ENCODE assay signal across 8 cellular contexts in the genomic region with DNA sequence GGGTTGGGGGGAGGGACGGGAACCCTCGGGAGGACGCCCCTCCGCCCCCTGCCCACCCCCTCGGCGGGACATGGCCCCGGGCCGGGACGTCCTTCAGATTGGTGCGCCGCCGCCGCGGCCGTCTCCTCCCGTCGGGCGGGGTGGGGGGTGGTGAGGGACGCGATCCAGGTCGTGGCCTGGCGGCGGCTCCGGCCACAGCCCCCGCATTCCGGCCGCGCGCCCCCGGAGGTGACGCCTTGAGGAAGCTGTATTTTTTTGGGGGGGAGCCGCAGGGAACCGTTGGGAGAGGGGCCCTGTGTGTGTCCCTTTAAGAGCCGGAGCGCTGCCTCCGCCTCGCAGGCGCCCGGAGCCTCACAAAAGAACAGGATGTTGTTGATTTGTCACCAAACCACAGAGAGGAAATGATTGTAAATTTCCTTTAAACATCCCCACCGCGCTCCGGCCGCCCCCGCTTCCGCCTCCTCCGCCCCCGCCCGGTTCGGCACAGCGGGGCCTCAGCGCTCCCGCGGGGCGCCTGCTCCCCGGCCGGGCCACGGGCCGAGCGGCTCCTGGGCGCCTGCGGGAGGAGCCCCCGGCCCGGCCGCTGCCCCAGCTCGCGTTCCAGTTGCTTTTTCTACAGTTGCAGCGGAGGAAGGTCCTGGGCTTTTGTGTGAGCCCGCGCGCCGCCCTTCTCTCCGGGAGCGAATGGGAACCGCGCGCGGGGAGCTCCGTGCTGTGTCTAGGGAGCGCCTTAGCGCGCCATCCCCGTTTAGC.
A peak's percentile ranks its signal among the peaks of the same experiment; 100 is the strongest.
DNase-seq lines count a peak whose midpoint lies in the region; ATAC-seq and TF ChIP-seq lines count a peak whose summit lies in the region.

No MANE protein-coding gene starts in this region.

- H3K4me3 ChIP-seq in choroid plexus epithelial cell (ENCODE audit: low read depth, low read length), result peak overlapping the region; percentile 65

- DNase-seq in ACHN (peak; percentile 82), NCI-H2227 treated with DMSO at 0.1 percent for 48 hours (lab: John Stamatoyannopoulos, UW) (peak; percentile 40), choroid plexus epithelial cell (ENCODE audit: low read depth) (peak; percentile 94), kidney tubule cell (ENCODE audit: low spot score) (peak; percentile 92)
- peak; percentile 84 to 85 for DNase-seq in activated CD4-positive, alpha-beta T cell treated with anti-CD3 and anti-CD28 coated beads for 24 hours (ENCODE audit: low read depth in 2 of 2)
- peak; percentile 83 to 87 for DNase-seq in stimulated activated CD4-positive, alpha-beta T cell treated with anti-CD3 and anti-CD28 coated beads, Interleukin-15, amount 100 ng/mL, for 48 hours (ENCODE audit: low read depth in 2 of 2)

- peak; percentile 76 for TF ChIP-seq POLR2A in GM18526 (IDR thresholded peaks at IDR 0.05; ENCODE audit: extremely low read depth, insufficient read length)

- ATAC-seq in HG03060 (IDR thresholded peaks at IDR 0.05; ENCODE audit: low read depth, unreplicated experiment), result peak; percentile 87

- TF ChIP-seq CTCF in choroid plexus epithelial cell (conservative IDR thresholded peaks at IDR 0.05; ENCODE audit: low read depth, low read length), result no peak

- in situ Hi-C loops in ACHN (cut with HindIII; ENCODE audit: low pct_ligation_motif_present, low pct_unique_long_range_greater_than_20kb, low sequenced_read_pairs), result no loop called here

Comparison
In these comparisons a context has a peak if more than half of its experiments do, and no peak if none do; other contexts are left out.
1. Peak in every context shown above with its lines: DNase-seq, ATAC-seq and H3K4me3 ChIP-seq.
2. DNase-seq: peak in every context shown above with its lines; median percentile 94 in choroid plexus epithelial cell; 92 in kidney tubule cell; 85 in stimulated activated CD4-positive, alpha-beta T cell treated with anti-CD3 and anti-CD28 coated beads, Interleukin-15, amount 100 ng/mL, for 48 hours; 84 in activated CD4-positive, alpha-beta T cell treated with anti-CD3 and anti-CD28 coated beads for 24 hours; 82 in ACHN; 40 in NCI-H2227 treated with DMSO at 0.1 percent for 48 hours.